In genomic region chr6:40353967-40354452, GRCh38 we compare ENCODE assay signal across 23 cellular contexts.
"Had no signal": no experiment of that assay in that cellular context is flagged by ENCODE, and none has a peak within 500 bp of the region (broad histone marks: within the 10 kb centered on the region; RNA-seq: fewer than 3 reads in every experiment).

No MANE protein-coding gene starts in this region.

- H3K27me3 Mint-ChIP-seq: activated naive CD8-positive, alpha-beta T cell treated with anti-CD3 and anti-CD28 coated beads, Interleukin-2, amount 50 U/mL, for 24 hours; dendritic cell treated with granulocyte-macrophage colony-stimulating factor and Interleukin-4, amounts not matched to agents 40 ng/mL and 50 ng/mL, for 4 days had no signal

- H3K27ac ChIP-seq: foreskin keratinocyte, neutrophil, right lobe of liver, skin epidermis, stomach, suprapubic skin, tibial nerve, uterus, WERI-Rb-1 had no signal

- H3K27ac Mint-ChIP-seq: activated naive CD8-positive, alpha-beta T cell treated with anti-CD3 and anti-CD28 coated beads, Interleukin-2, amount 50 U/mL, for 24 hours; activated T-helper 1 cell treated with anti-CD3 and anti-CD28 coated beads, Interleukin-12 subunit alpha, Interleukin-12 subunit beta, Interleukin-2, Interleukin-4 antibody, amounts not matched to agents 30 ng/mL and 10 ng/mL and 1 ng/mL, durations not matched to agents 14 hours and 24 hours and 36 hours; dendritic cell treated with granulocyte-macrophage colony-stimulating factor and Interleukin-4, amounts not matched to agents 40 ng/mL and 50 ng/mL, for 4 days; nephron; stimulated activated memory B cell treated with anti-CD40 and anti-IgM and Interleukin-4, amounts not matched to agents 10 μg/mL and 1 μg/mL and 100 μg/mL, for 72 hours had no signal

- ATAC-seq: activated naive CD8-positive, alpha-beta T cell treated with anti-CD3 and anti-CD28 coated beads, Interleukin-2, amount 50 U/mL, for 24 hours; foreskin keratinocyte; stimulated activated memory B cell treated with anti-CD40 and anti-IgM and Interleukin-4, amounts not matched to agents 10 μg/mL and 1 μg/mL and 100 μg/mL, for 72 hours had no signal

- H3K4me3 ChIP-seq: right lobe of liver, skin epidermis, stomach, suprapubic skin, tibial nerve, uterus had no signal

- H3K9me3 Mint-ChIP-seq: activated naive CD8-positive, alpha-beta T cell treated with anti-CD3 and anti-CD28 coated beads, Interleukin-2, amount 50 U/mL, for 24 hours; activated T-helper 1 cell treated with anti-CD3 and anti-CD28 coated beads, Interleukin-12 subunit alpha, Interleukin-12 subunit beta, Interleukin-2, Interleukin-4 antibody, amounts not matched to agents 30 ng/mL and 10 ng/mL and 1 ng/mL, durations not matched to agents 14 hours and 24 hours and 36 hours; dendritic cell treated with granulocyte-macrophage colony-stimulating factor and Interleukin-4, amounts not matched to agents 40 ng/mL and 50 ng/mL, for 4 days; nephron; stimulated activated memory B cell treated with anti-CD40 and anti-IgM and Interleukin-4, amounts not matched to agents 10 μg/mL and 1 μg/mL and 100 μg/mL, for 72 hours had no signal

- H3K4me1 ChIP-seq: foreskin keratinocyte, stomach, suprapubic skin, uterus had no signal

- H3K36me3 Mint-ChIP-seq: stimulated activated memory B cell treated with anti-CD40 and anti-IgM and Interleukin-4, amounts not matched to agents 10 μg/mL and 1 μg/mL and 100 μg/mL, for 72 hours had no signal

- H3K36me3 ChIP-seq: neutrophil, right lobe of liver, stomach, suprapubic skin, tibial nerve, uterus had no signal

- DNase-seq: activated CD4-positive, alpha-beta T cell treated with anti-CD3 and anti-CD28 coated beads for 1 hour; activated CD4-positive, alpha-beta T cell treated with anti-CD3 and anti-CD28 coated beads, Interleukin-2, amount 50 U/mL, for 4 hours; activated gamma-delta T cell; activated naive CD4-positive, alpha-beta T cell treated with anti-CD3 and anti-CD28 coated beads, Interleukin-2, amount 50 U/mL, for 16 hours; activated naive CD8-positive, alpha-beta T cell treated with anti-CD3 and anti-CD28 coated beads, Interleukin-2, amount 50 U/mL, for 24 hours; effector CD4-positive, alpha-beta T cell; erythroblast; foreskin keratinocyte; left ventricle myocardium superior; midbrain; right lobe of liver; stomach; T-helper 1 cell; uterus; WERI-Rb-1 had no signal

- H3K9me3 ChIP-seq: neutrophil, right lobe of liver, stomach, suprapubic skin, tibial nerve, uterus had no signal

- H3K4me1 Mint-ChIP-seq: nephron; stimulated activated memory B cell treated with anti-CD40 and anti-IgM and Interleukin-4, amounts not matched to agents 10 μg/mL and 1 μg/mL and 100 μg/mL, for 72 hours had no signal

- H3K4me3 Mint-ChIP-seq: activated naive CD8-positive, alpha-beta T cell treated with anti-CD3 and anti-CD28 coated beads, Interleukin-2, amount 50 U/mL, for 24 hours; activated T-helper 1 cell treated with anti-CD3 and anti-CD28 coated beads, Interleukin-12 subunit alpha, Interleukin-12 subunit beta, Interleukin-2, Interleukin-4 antibody, amounts not matched to agents 30 ng/mL and 10 ng/mL and 1 ng/mL, durations not matched to agents 14 hours and 24 hours and 36 hours; dendritic cell treated with granulocyte-macrophage colony-stimulating factor and Interleukin-4, amounts not matched to agents 40 ng/mL and 50 ng/mL, for 4 days; nephron; stimulated activated memory B cell treated with anti-CD40 and anti-IgM and Interleukin-4, amounts not matched to agents 10 μg/mL and 1 μg/mL and 100 μg/mL, for 72 hours had no signal

- H3K27me3 ChIP-seq: foreskin keratinocyte, neutrophil, right lobe of liver, tibial nerve, uterus had no signal
